1 cellular context compared by ENCODE assay signal in the genomic region with DNA sequence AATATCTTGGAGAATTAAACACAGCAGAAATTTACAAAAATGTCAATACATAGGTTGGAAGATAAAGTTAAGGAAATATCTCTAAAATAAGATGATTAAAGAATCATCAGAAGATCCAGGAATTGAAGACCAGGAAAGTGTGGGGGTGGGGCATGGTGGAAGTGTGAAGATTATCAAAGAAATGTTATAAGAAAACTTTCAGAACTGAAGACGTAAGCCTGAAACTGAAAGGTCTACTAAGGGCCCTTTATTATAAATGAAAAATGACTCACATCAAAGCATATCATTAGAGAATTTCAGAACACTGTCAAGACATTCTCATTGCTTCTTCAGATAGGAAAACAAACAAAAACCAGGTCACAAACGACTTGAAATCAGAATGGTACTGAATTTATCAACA.
A peak's percentile ranks its signal among the peaks of the same experiment; 100 is the strongest.
TF ChIP-seq lines count a peak whose summit lies in the region.

No MANE protein-coding gene starts in this region.

TF ChIP-seq in GM12878, 131 proteins besides CTCF, POLR2A, EP300 and RAD21 (continued from another document):
- TF ChIP-seq, protein P1, sequence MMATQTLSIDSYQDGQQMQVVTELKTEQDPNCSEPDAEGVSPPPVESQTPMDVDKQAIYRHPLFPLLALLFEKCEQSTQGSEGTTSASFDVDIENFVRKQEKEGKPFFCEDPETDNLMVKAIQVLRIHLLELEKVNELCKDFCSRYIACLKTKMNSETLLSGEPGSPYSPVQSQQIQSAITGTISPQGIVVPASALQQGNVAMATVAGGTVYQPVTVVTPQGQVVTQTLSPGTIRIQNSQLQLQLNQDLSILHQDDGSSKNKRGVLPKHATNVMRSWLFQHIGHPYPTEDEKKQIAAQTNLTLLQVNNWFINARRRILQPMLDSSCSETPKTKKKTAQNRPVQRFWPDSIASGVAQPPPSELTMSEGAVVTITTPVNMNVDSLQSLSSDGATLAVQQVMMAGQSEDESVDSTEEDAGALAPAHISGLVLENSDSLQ (IDR thresholded peaks at IDR 0.05): peak; percentile 24; the same call in 1 of the 2 replicates
- TF ChIP-seq MTA2 (IDR thresholded peaks at IDR 0.05; ENCODE audit: low read depth): peak; percentile 86
